Comparison of ENCODE assay signal across 8 cellular contexts in genomic region chrX:120309873-120310730, GRCh38. TPM values are rescaled to one million over a fixed set of nuclear protein-coding genes. Genes with fewer than 3 reads are reported as not detected.
DNase-seq lines count a peak whose midpoint lies in the region; TF ChIP-seq lines count a peak whose summit lies in the region.

No MANE protein-coding gene starts in this region.

- peak overlapping the region; percentile 91 for H3K4me3 Mint-ChIP-seq in type B pancreatic cell

- no peaks in the 10 kb centered on the region for H3K9me3 Mint-ChIP-seq in type B pancreatic cell

- DNase-seq in Jurkat, Clone E6-1 (ENCODE audit: low read depth, low spot score), result no peak
- no peak for DNase-seq in ascending aorta (ENCODE audit: low spot score in 2 of 2)
- DNase-seq in left kidney (ENCODE audit: low read depth, low spot score), result peak; percentile 43
- no peak for DNase-seq in type B pancreatic cell (ENCODE audit: extremely low spot score, unreplicated experiment)
- no peak for DNase-seq in NCI-H1092 treated with DMSO at 0.1 percent for 48 hours (lab: John Stamatoyannopoulos, UW)
- no peak for DNase-seq in NCI-H2171 (lab: John Stamatoyannopoulos, UW)
- no peak for DNase-seq in cortex of kidney (lab: John Stamatoyannopoulos, UW)

- peaks cover 66 to 82% (median 78%) of the 10 kb centered on the region in 11 experiments for H3K27me3 ChIP-seq in BLaER1 treated with 17β-estradiol and CSF1 and Interleukin-3, amounts not matched to agents 10 nM and 100 nM
- H3K27me3 ChIP-seq in ascending aorta, result peaks cover 4% of the 10 kb centered on the region

- H3K4me3 ChIP-seq in BLaER1 treated with 17β-estradiol and CSF1 and Interleukin-3, amounts not matched to agents 10 nM and 100 nM, result peak overlapping the region in 9 of 10 experiments; percentile 11 to 45 (median 40); a peak in 15 of 20 replicates
- H3K4me3 ChIP-seq in Jurkat, Clone E6-1 (ENCODE audit: low read length), result peak overlapping the region; percentile 52
- peak overlapping the region; percentile 52 to 61 for H3K4me3 ChIP-seq in ascending aorta

- peak overlapping the region; percentile 40 to 71 (median 56) for H3K4me2 ChIP-seq in BLaER1 treated with 17β-estradiol and CSF1 and Interleukin-3, amounts not matched to agents 10 nM and 100 nM

- peaks cover 8 to 39% (median 21%) of the 10 kb centered on the region in 10 experiments; a peak in 17 of 20 replicates for H3K4me1 ChIP-seq in BLaER1 treated with 17β-estradiol and CSF1 and Interleukin-3, amounts not matched to agents 10 nM and 100 nM
- no peaks in the 10 kb centered on the region for H3K4me1 ChIP-seq in ascending aorta

- no peak overlapping the region for H3K27ac ChIP-seq in BLaER1 treated with 17β-estradiol and CSF1 and Interleukin-3, amounts not matched to agents 10 nM and 100 nM
- no peak overlapping the region for H3K27ac ChIP-seq in ascending aorta

- TF ChIP-seq CTCF in ascending aorta (IDR thresholded peaks at IDR 0.05) (no peak), type B pancreatic cell (conservative IDR thresholded peaks at IDR 0.05) (no peak)

- H3K36me3 Mint-ChIP-seq in type B pancreatic cell, result no peaks in the 10 kb centered on the region

- H3K27me3 Mint-ChIP-seq in type B pancreatic cell, result peaks cover 85% of the 10 kb centered on the region

- peaks cover 6 to 31% (median 23%) of the 10 kb centered on the region in 11 experiments; a peak in 21 of 22 replicates for H3K9me3 ChIP-seq in BLaER1 treated with 17β-estradiol and CSF1 and Interleukin-3, amounts not matched to agents 10 nM and 100 nM (replicated peaks in 1 of 11)
- no peaks in the 10 kb centered on the region for H3K9me3 ChIP-seq in ascending aorta

- peaks cover 7% of the 10 kb centered on the region for H3K4me1 Mint-ChIP-seq in type B pancreatic cell (ENCODE audit: unreplicated experiment)

- no peaks in the 10 kb centered on the region for H3K36me3 ChIP-seq in BLaER1 treated with 17β-estradiol and CSF1 and Interleukin-3, amounts not matched to agents 10 nM and 100 nM
- H3K36me3 ChIP-seq in ascending aorta, result no peaks in the 10 kb centered on the region

- intact Hi-C loops in ascending aorta (cut with DNase I), result loop anchor here (5.0 kb wide), 1 partner anchor 152 kb away; no protein-coding TSS in a partner anchor

- H3K27ac Mint-ChIP-seq in type B pancreatic cell, result peak overlapping the region; percentile 63

- H3K9ac ChIP-seq in BLaER1 treated with 17β-estradiol and CSF1 and Interleukin-3, amounts not matched to agents 10 nM and 100 nM, result no peak overlapping the region

- peaks cover 0 to 4% (median 0%) of the 10 kb centered on the region in 11 experiments; a peak in 1 of 22 replicates for H4K20me1 ChIP-seq in BLaER1 treated with 17β-estradiol and CSF1 and Interleukin-3, amounts not matched to agents 10 nM and 100 nM

RNA-seq across cellular contexts. Expression of gene TMEM255A, which starts 1.2 kb away (rescaled TPM):
- polyA plus RNA-seq in Jurkat, Clone E6-1 (2012; ENCODE audit: insufficient read depth, insufficient read length), result not detected
- total RNA-seq in ascending aorta, result not detected
- total RNA-seq in type B pancreatic cell (ENCODE audit: low replicate concordance), result 0.38 and 2.4 TPM in 2 replicates

RNA-seq across cellular contexts. Expression of gene ATP1B4, which starts 51.8 kb away (rescaled TPM):
- not detected for polyA plus RNA-seq in Jurkat, Clone E6-1 (2012; ENCODE audit: insufficient read depth, insufficient read length)
- not detected for total RNA-seq in ascending aorta
- not detected in 2 replicates for total RNA-seq in type B pancreatic cell (ENCODE audit: low replicate concordance)

RNA-seq across cellular contexts. Expression of gene ZBTB33, which starts 59.5 kb away (rescaled TPM):
- 15.1 TPM for polyA plus RNA-seq in Jurkat, Clone E6-1 (2012; ENCODE audit: insufficient read depth, insufficient read length)
- total RNA-seq in ascending aorta (3.6 TPM), type B pancreatic cell (ENCODE audit: low replicate concordance) (25.7 and 27.8 TPM in 2 replicates)
